ENCODE assay signal across 24 cellular contexts in genomic region chr13:67118277-67118676, GRCh38.
"Had no signal": no experiment of that assay in that cellular context is flagged by ENCODE, and none has a peak within 500 bp of the region (broad histone marks: within the 10 kb centered on the region; RNA-seq: fewer than 3 reads in every experiment).

No MANE protein-coding gene starts in this region.

- H3K27me3 ChIP-seq: adrenal gland had no signal

- ATAC-seq: activated CD8-positive, alpha-beta T cell treated with anti-CD3 and anti-CD28 coated beads for 36 hours; Panc1; Right ventricle myocardium inferior had no signal

- H3K27me3 Mint-ChIP-seq: activated CD8-positive, alpha-beta T cell treated with anti-CD3 and anti-CD28 coated beads for 36 hours; activated naive CD8-positive, alpha-beta T cell treated with anti-CD3 and anti-CD28 coated beads, Interleukin-2, amount 10 ng/mL, durations not matched to agents 7 days and 5 days had no signal

- H3K9me3 Mint-ChIP-seq: activated CD8-positive, alpha-beta T cell treated with anti-CD3 and anti-CD28 coated beads for 36 hours; activated naive CD8-positive, alpha-beta T cell treated with anti-CD3 and anti-CD28 coated beads, Interleukin-2, amount 10 ng/mL, durations not matched to agents 7 days and 5 days had no signal

- DNase-seq: activated CD4-positive, CD25-positive, alpha-beta regulatory T cell; activated CD8-positive, alpha-beta memory T cell treated with anti-CD3 and anti-CD28 coated beads, Interleukin-2, amount 50 U/mL, for 48 hours; activated CD8-positive, alpha-beta T cell treated with anti-CD3 and anti-CD28 coated beads for 36 hours; activated naive CD4-positive, alpha-beta T cell treated with anti-CD3 and anti-CD28 coated beads, Interleukin-2, amount 50 U/mL, for 16 hours; activated naive CD8-positive, alpha-beta T cell treated with anti-CD3 and anti-CD28 coated beads, Interleukin-2, amount 10 ng/mL, durations not matched to agents 7 days and 5 days; activated T-cell treated with anti-CD3 and anti-CD28 coated beads, Interleukin-2, amount 50 U/mL, for 1 hour; adrenal gland; anterior cingulate cortex; cerebellar nuclear complex; KG1; NCI-H1092; NCI-H1436; NCI-H187 treated with DMSO at 0.1 percent for 48 hours; NCI-H2081 treated with DMSO at 0.1 percent for 48 hours; NCI-H226; NCI-H526; NCI-H82; OCI-M1; RPMI8226; T-helper 1 cell had no signal

- H3K27ac Mint-ChIP-seq: activated CD8-positive, alpha-beta T cell treated with anti-CD3 and anti-CD28 coated beads for 36 hours; activated naive CD8-positive, alpha-beta T cell treated with anti-CD3 and anti-CD28 coated beads, Interleukin-2, amount 10 ng/mL, durations not matched to agents 7 days and 5 days had no signal

- H3K27ac ChIP-seq: adrenal gland, SK-N-MC, VCaP had no signal

- H3K4me3 ChIP-seq: adrenal gland, SK-N-MC had no signal

- H3K9me3 ChIP-seq: adrenal gland had no signal

- H3K36me3 ChIP-seq: adrenal gland had no signal

- H3K4me1 Mint-ChIP-seq: activated naive CD8-positive, alpha-beta T cell treated with anti-CD3 and anti-CD28 coated beads, Interleukin-2, amount 10 ng/mL, durations not matched to agents 7 days and 5 days had no signal

- H3K36me3 Mint-ChIP-seq: activated naive CD8-positive, alpha-beta T cell treated with anti-CD3 and anti-CD28 coated beads, Interleukin-2, amount 10 ng/mL, durations not matched to agents 7 days and 5 days had no signal

- H3K4me1 ChIP-seq: adrenal gland had no signal

- H3K4me3 Mint-ChIP-seq: activated CD8-positive, alpha-beta T cell treated with anti-CD3 and anti-CD28 coated beads for 36 hours; activated naive CD8-positive, alpha-beta T cell treated with anti-CD3 and anti-CD28 coated beads, Interleukin-2, amount 10 ng/mL, durations not matched to agents 7 days and 5 days had no signal
